In the genomic region with DNA sequence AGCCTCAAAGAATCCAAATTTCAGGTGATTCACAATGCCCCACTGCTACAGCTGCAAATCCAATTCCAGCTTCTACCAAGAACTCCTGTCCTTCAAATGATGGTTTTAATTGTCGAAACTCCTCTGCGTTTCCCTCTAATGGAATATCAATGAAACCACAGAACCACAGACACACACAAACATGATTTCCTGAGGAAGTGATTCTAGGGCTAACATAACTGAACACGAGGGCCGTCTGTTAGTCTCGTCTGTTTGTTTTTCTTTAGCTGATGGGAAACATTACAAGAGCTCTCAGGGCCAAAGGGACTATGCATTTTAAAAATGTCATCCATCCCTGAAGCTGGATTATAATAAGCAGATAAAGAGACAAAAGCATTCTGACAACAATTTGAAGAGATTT, we compare ENCODE assay signal across 11 cellular contexts. TPM values are rescaled to one million over a fixed set of nuclear protein-coding genes. Genes with fewer than 3 reads are reported as not detected.
A peak's percentile ranks its signal among the peaks of the same experiment; 100 is the strongest.
DNase-seq lines count a peak whose midpoint lies in the region; ATAC-seq and TF ChIP-seq lines count a peak whose summit lies in the region.
"Had no signal": no experiment of that assay in that cellular context is flagged by ENCODE, and none has a peak within 500 bp of the region (broad histone marks: within the 10 kb centered on the region; RNA-seq: fewer than 3 reads in every experiment).

No MANE protein-coding gene starts in this region.

- TF ChIP-seq CTCF in DOHH2 (IDR thresholded peaks at IDR 0.05; ENCODE audit: low read depth, low read length, poor library complexity, severe bottlenecking) (no peak), Loucy (conservative IDR thresholded peaks at IDR 0.05; ENCODE audit: low read length) (no peak), astrocyte of the cerebellum (IDR thresholded peaks at IDR 0.05; ENCODE audit: low read depth, low read length, missing control alignments) (no peak), GM20000 (IDR thresholded peaks at IDR 0.05; ENCODE audit: extremely low read depth, missing control alignments) (no peak)

- H3K4me1 ChIP-seq in DOHH2 (ENCODE audit: control insufficient read depth, low read length) (peaks cover 9% of the 10 kb centered on the region), Loucy (ENCODE audit: insufficient read depth, low read length, poor library complexity, severe bottlenecking) (peaks cover 27% of the 10 kb centered on the region)

- no peak overlapping the region for H3K27ac Mint-ChIP-seq in naive B cell
- no peak overlapping the region for H3K27ac Mint-ChIP-seq in activated T-cell treated with anti-CD3 and anti-CD28 coated beads, Interleukin-2, amount 50 U/mL, for 24 hours

- H3K4me3 ChIP-seq in DOHH2 (ENCODE audit: low read length): no peak overlapping the region
- H3K4me3 ChIP-seq in Loucy (ENCODE audit: low read length, poor library complexity, severe bottlenecking): peak overlapping the region; percentile 59
- H3K4me3 ChIP-seq in astrocyte of the cerebellum (ENCODE audit: low read depth, low read length): no peak overlapping the region

- H3K9me3 Mint-ChIP-seq in naive B cell: peaks cover 0 to 12% (median 0%) of the 10 kb centered on the region in 7 donors
- no peaks in the 10 kb centered on the region for H3K9me3 Mint-ChIP-seq in activated T-cell treated with anti-CD3 and anti-CD28 coated beads, Interleukin-2, amount 50 U/mL, for 24 hours

- no peak overlapping the region for H3K4me3 Mint-ChIP-seq in naive B cell
- no peak overlapping the region for H3K4me3 Mint-ChIP-seq in activated T-cell treated with anti-CD3 and anti-CD28 coated beads, Interleukin-2, amount 50 U/mL, for 24 hours

- no peaks in the 10 kb centered on the region for H3K9me3 ChIP-seq in DOHH2 (ENCODE audit: control insufficient read depth, insufficient read depth, low read length)
- H3K9me3 ChIP-seq in Loucy (ENCODE audit: insufficient read depth, low read depth, low read length): 0 out of 2 replicates have a peak, but pooled peaks cover 3% of the 10 kb centered on the region

- H3K27me3 ChIP-seq in DOHH2 (ENCODE audit: control insufficient read depth, low read length): 0 out of 2 replicates have a peak, but pooled peaks cover 10% of the 10 kb centered on the region
- peaks cover 2% of the 10 kb centered on the region for H3K27me3 ChIP-seq in Loucy (ENCODE audit: insufficient read depth, low read length, poor library complexity, severe bottlenecking)

- no peaks in the 10 kb centered on the region for H3K79me2 ChIP-seq in DOHH2 (ENCODE audit: control insufficient read depth, low read length)
- no peaks in the 10 kb centered on the region for H3K79me2 ChIP-seq in Loucy (ENCODE audit: insufficient read depth, low read length)

- no peak overlapping the region for H2AFZ ChIP-seq in Loucy (ENCODE audit: low read length)

- peak; percentile 35 for DNase-seq in astrocyte of the cerebellum (ENCODE audit: low read depth)
- peak; percentile 5 for DNase-seq in naive B cell
- DNase-seq in NCI-H524 (lab: John Stamatoyannopoulos, UW): no peak
- DNase-seq in GM20000 (ENCODE audit: low spot score): no peak
- DNase-seq in activated T-cell treated with anti-CD3 and anti-CD28 coated beads, Interleukin-2, amount 50 U/mL, for 24 hours: no peak
- DNase-seq: anterior cingulate cortex, NCI-H1105, posterior cingulate gyrus had no signal

- H3F3A ChIP-seq in DOHH2 (ENCODE audit: control insufficient read depth, insufficient read depth) (no peaks in the 10 kb centered on the region), Loucy (ENCODE audit: low read depth) (no peaks in the 10 kb centered on the region)

- peak; percentile 48 to 70 for ATAC-seq in naive B cell (ENCODE audit: low read depth in 2 of 2)
- ATAC-seq in GM18873 (IDR thresholded peaks at IDR 0.05; ENCODE audit: low FRiP score, unreplicated experiment): no peak

- H3K9ac ChIP-seq in Loucy (ENCODE audit: low read depth, low read length, poor library complexity, severe bottlenecking): no peak overlapping the region

- H3K27me3 Mint-ChIP-seq in naive B cell: peaks cover 27 to 44% (median 38%) of the 10 kb centered on the region in 3 donors
- H3K27me3 Mint-ChIP-seq in activated T-cell treated with anti-CD3 and anti-CD28 coated beads, Interleukin-2, amount 50 U/mL, for 24 hours: no peaks in the 10 kb centered on the region

- H3K9me2 ChIP-seq in DOHH2 (replicated peaks; ENCODE audit: control insufficient read depth, low read length): no peaks in the 10 kb centered on the region
- H3K9me2 ChIP-seq in Loucy (replicated peaks; ENCODE audit: low read depth, low read length): no peaks in the 10 kb centered on the region

- no peaks in the 10 kb centered on the region for H3K36me3 Mint-ChIP-seq in naive B cell
- H3K36me3 Mint-ChIP-seq in activated T-cell treated with anti-CD3 and anti-CD28 coated beads, Interleukin-2, amount 50 U/mL, for 24 hours (ENCODE audit: low read depth): no peaks in the 10 kb centered on the region

- H3K4me1 Mint-ChIP-seq in naive B cell: peaks cover 15 to 16% (median 16%) of the 10 kb centered on the region in 3 donors
- H3K4me1 Mint-ChIP-seq in activated T-cell treated with anti-CD3 and anti-CD28 coated beads, Interleukin-2, amount 50 U/mL, for 24 hours (ENCODE audit: low read depth): peaks cover 19% of the 10 kb centered on the region

- in situ Hi-C loops in astrocyte of the cerebellum (cut with HindIII; ENCODE audit: low sequenced_read_pairs): no loop called here

- no peaks in the 10 kb centered on the region for H4K20me1 ChIP-seq in DOHH2 (ENCODE audit: control insufficient read depth, insufficient read depth, low read depth, low read length)
- H4K20me1 ChIP-seq in Loucy (ENCODE audit: insufficient read depth, low read length, poor library complexity, severe bottlenecking): no peaks in the 10 kb centered on the region

- H3K4me2 ChIP-seq in DOHH2 (ENCODE audit: low read length): 0 out of 2 replicates have a peak overlapping the region, but pooled peaks have one; percentile 22
- peak overlapping the region; percentile 59 for H3K4me2 ChIP-seq in Loucy (ENCODE audit: low read depth, low read length, poor library complexity, severe bottlenecking)

- no peaks in the 10 kb centered on the region for H3K36me3 ChIP-seq in DOHH2 (ENCODE audit: control insufficient read depth, low read length)
- H3K36me3 ChIP-seq in Loucy (ENCODE audit: insufficient read depth, low read length): no peaks in the 10 kb centered on the region

- H3K27ac ChIP-seq in DOHH2 (ENCODE audit: low read depth, low read length): no peak overlapping the region

RNA-seq across cellular contexts. Expression of a gene that starts 59.4 kb away (rescaled TPM):
- not detected for polyA plus RNA-seq in naive B cell (ENCODE audit: low read depth in 6 of 6)

Comparison
In these comparisons a context has a peak if more than half of its experiments do, and no peak if none do; other contexts are left out.
1. DNase-seq: peak in astrocyte of the cerebellum (single experiment) and naive B cell (single experiment); none in NCI-H524 (0 of 2), GM20000 (single experiment) and activated T-cell treated with anti-CD3 and anti-CD28 coated beads, Interleukin-2, amount 50 U/mL, for 24 hours (single experiment).